In the genomic region with DNA sequence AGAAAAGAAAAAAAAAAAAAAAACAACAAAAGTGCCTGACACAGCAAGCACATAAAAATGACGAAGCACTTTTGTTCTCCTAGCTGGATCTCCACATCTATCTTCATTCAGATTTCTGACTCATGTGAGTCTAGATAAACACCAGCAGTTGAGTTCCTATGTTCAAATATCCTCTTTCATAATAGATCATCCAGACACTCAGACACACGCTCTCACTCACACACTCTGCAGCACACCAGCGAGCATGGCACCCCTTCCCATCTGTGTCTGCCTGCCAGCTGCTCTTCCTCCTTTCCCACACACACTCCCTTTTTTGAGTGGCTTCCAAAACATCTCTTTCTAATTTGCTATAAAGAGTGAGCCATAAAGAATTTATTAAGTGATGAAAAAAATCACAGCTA, we compare ENCODE assay signal across 11 cellular contexts. TPM values are rescaled to one million over a fixed set of nuclear protein-coding genes. Genes with fewer than 3 reads are reported as not detected.
DNase-seq lines count a peak whose midpoint lies in the region; ATAC-seq and TF ChIP-seq lines count a peak whose summit lies in the region.
"Had no signal": no experiment of that assay in that cellular context is flagged by ENCODE, and none has a peak within 500 bp of the region (broad histone marks: within the 10 kb centered on the region; RNA-seq: fewer than 3 reads in every experiment).

No MANE protein-coding gene starts in this region.

- no peaks in the 10 kb centered on the region for H3K4me1 Mint-ChIP-seq in stimulated activated naive B cell treated with anti-CD40 and anti-IgM and Interleukin-4, amounts not matched to agents 10 μg/mL and 1 μg/mL and 100 μg/mL, for 72 hours
- H3K4me1 Mint-ChIP-seq: activated naive CD4-positive, alpha-beta T cell treated with anti-CD3 and anti-CD28 coated beads, Interleukin-2, amount 50 U/mL, for 24 hours had no signal

- DNase-seq in AG09319 (ENCODE audit: extremely low read depth, low read depth) (peak; percentile 95), LHCN-M2 (ENCODE audit: low read depth) (peak; percentile 95), right lobe of liver (no peak), NCI-H187 (lab: John Stamatoyannopoulos, UW) (no peak)
- no peak for DNase-seq in stimulated activated naive B cell treated with anti-CD40 and anti-IgM and Interleukin-4, amounts not matched to agents 10 μg/mL and 1 μg/mL and 100 μg/mL, for 72 hours

- no peaks in the 10 kb centered on the region for H3K9me3 ChIP-seq in right lobe of liver

- no peaks in the 10 kb centered on the region for H3K9me3 Mint-ChIP-seq in stimulated activated naive B cell treated with anti-CD40 and anti-IgM and Interleukin-4, amounts not matched to agents 10 μg/mL and 1 μg/mL and 100 μg/mL, for 72 hours
- H3K9me3 Mint-ChIP-seq: activated naive CD4-positive, alpha-beta T cell treated with anti-CD3 and anti-CD28 coated beads, Interleukin-2, amount 50 U/mL, for 24 hours had no signal

- no peaks in the 10 kb centered on the region for H3K27me3 ChIP-seq in right lobe of liver

- no peak overlapping the region for H3K27ac Mint-ChIP-seq in stimulated activated naive B cell treated with anti-CD40 and anti-IgM and Interleukin-4, amounts not matched to agents 10 μg/mL and 1 μg/mL and 100 μg/mL, for 72 hours
- H3K27ac Mint-ChIP-seq: activated naive CD4-positive, alpha-beta T cell treated with anti-CD3 and anti-CD28 coated beads, Interleukin-2, amount 50 U/mL, for 24 hours had no signal

- no peak for TF ChIP-seq POLR2A in right lobe of liver (IDR thresholded peaks at IDR 0.05)

- H3K4me1 ChIP-seq in right lobe of liver, result no peaks in the 10 kb centered on the region
- H3K4me1 ChIP-seq: parathyroid adenoma had no signal

- TF ChIP-seq CTCF in AG09319 (IDR thresholded peaks at IDR 0.05; ENCODE audit: low read depth, low read length) (no peak), right lobe of liver (IDR thresholded peaks at IDR 0.05) (no peak)

- peaks cover 0 to 11% (median 0%) of the 10 kb centered on the region in 4 donors for H3K36me3 ChIP-seq in right lobe of liver

- no peaks in the 10 kb centered on the region for H3K27me3 Mint-ChIP-seq in stimulated activated naive B cell treated with anti-CD40 and anti-IgM and Interleukin-4, amounts not matched to agents 10 μg/mL and 1 μg/mL and 100 μg/mL, for 72 hours
- H3K27me3 Mint-ChIP-seq: activated naive CD4-positive, alpha-beta T cell treated with anti-CD3 and anti-CD28 coated beads, Interleukin-2, amount 50 U/mL, for 24 hours had no signal

- H3K4me3 ChIP-seq in right lobe of liver, result no peak overlapping the region
- H3K4me3 ChIP-seq: GM12878 had no signal

- 43% methylated on average over 3 of the region's 3 CpGs for WGBS in right lobe of liver (ENCODE audit: insufficient coverage, low coverage, low lambda C conversion rate, missing lambda C conversion rate)

- peak in 3 of 4 donors; percentile 51 to 74 (median 71) for ATAC-seq in right lobe of liver
- no peak for ATAC-seq in GM18511 (IDR thresholded peaks at IDR 0.05; ENCODE audit: unreplicated experiment)
- ATAC-seq in HG03460 (IDR thresholded peaks at IDR 0.05; ENCODE audit: unreplicated experiment), result no peak
- ATAC-seq in stimulated activated naive B cell treated with anti-CD40 and anti-IgM and Interleukin-4, amounts not matched to agents 10 μg/mL and 1 μg/mL and 100 μg/mL, for 72 hours (replicated peaks), result no peak
- ATAC-seq: GM12878 had no signal

- no peak overlapping the region for H3K4me3 Mint-ChIP-seq in stimulated activated naive B cell treated with anti-CD40 and anti-IgM and Interleukin-4, amounts not matched to agents 10 μg/mL and 1 μg/mL and 100 μg/mL, for 72 hours
- H3K4me3 Mint-ChIP-seq: activated naive CD4-positive, alpha-beta T cell treated with anti-CD3 and anti-CD28 coated beads, Interleukin-2, amount 50 U/mL, for 24 hours had no signal

- intact Hi-C loops in right lobe of liver (cut with DNase I), result no loop called here

- H3K27ac ChIP-seq in angular gyrus (ENCODE audit: low read depth, low read length) (peak overlapping the region; percentile 3), right lobe of liver (no peak overlapping the region)
- H3K27ac ChIP-seq: parathyroid adenoma had no signal

- H3K36me3 Mint-ChIP-seq in stimulated activated naive B cell treated with anti-CD40 and anti-IgM and Interleukin-4, amounts not matched to agents 10 μg/mL and 1 μg/mL and 100 μg/mL, for 72 hours, result peaks cover 30 to 57% of the 10 kb centered on the region in 2 donors

RNA-seq across cellular contexts. Expression of a gene that starts 19.8 kb away (rescaled TPM):
- total RNA-seq in LHCN-M2 (2014; rRNA removed) (0.38 and 0.46 TPM in 2 replicates), right lobe of liver (1 to 10 TPM in 4 of 6 experiments, under 1 TPM in 2; 0.47 to 1.7 (median 1.2) TPM)
- 0.06 TPM for polyA plus RNA-seq in LHCN-M2 (2012)

RNA-seq across cellular contexts. Expression of a gene that starts 36.0 kb away (rescaled TPM):
- total RNA-seq in LHCN-M2 (2014; rRNA removed), result 89.3 and 127 TPM in 2 replicates
- polyA plus RNA-seq in LHCN-M2 (2012), result 143 TPM
- 100 to 1,000 TPM in 1 of 6 experiments, 10 to 100 TPM in 5; 55.9 to 107 (median 65.3) TPM for total RNA-seq in right lobe of liver

RNA-seq across cellular contexts. Expression of a gene that starts 58.3 kb away (rescaled TPM):
- not detected in 2 replicates for total RNA-seq in LHCN-M2 (2014; rRNA removed)
- polyA plus RNA-seq in LHCN-M2 (2012), result not detected
- not detected for total RNA-seq in right lobe of liver
- total RNA-seq: GM12878 had no signal
- polyA plus RNA-seq: GM12878 had no signal

Comparison
In these comparisons a context has a peak if more than half of its experiments do, and no peak if none do; other contexts are left out.
1. DNase-seq: peak in AG09319 (single experiment) and LHCN-M2 (single experiment); none in right lobe of liver (0 of 3), NCI-H187 (0 of 2) and stimulated activated naive B cell treated with anti-CD40 and anti-IgM and Interleukin-4, amounts not matched to agents 10 μg/mL and 1 μg/mL and 100 μg/mL, for 72 hours (single experiment).
2. ATAC-seq: peak in right lobe of liver (3 of 4); none in GM18511 (single experiment), HG03460 (single experiment) and stimulated activated naive B cell treated with anti-CD40 and anti-IgM and Interleukin-4, amounts not matched to agents 10 μg/mL and 1 μg/mL and 100 μg/mL, for 72 hours (0 of 2).